ENCODE assay signal across 8 cellular contexts in genomic region chr19:44024900-44025216, GRCh38. TPM values are rescaled to one million over a fixed set of nuclear protein-coding genes. Genes with fewer than 3 reads are reported as not detected.
DNase-seq lines count a peak whose midpoint lies in the region; TF ChIP-seq lines count a peak whose summit lies in the region.

No MANE protein-coding gene starts in this region.

- peaks cover 39% of the 10 kb centered on the region for H3K36me3 Mint-ChIP-seq in chondrocyte (ENCODE audit: low read depth)

- peak overlapping the region; percentile 95 for H3K27ac Mint-ChIP-seq in chondrocyte (ENCODE audit: unreplicated experiment)

- H3K36me3 ChIP-seq in ACC112 (ENCODE audit: insufficient read depth, low read length) (peaks cover 20% of the 10 kb centered on the region), HUES48 (ENCODE audit: control insufficient read depth, insufficient read depth, low read length) (peaks cover 32% of the 10 kb centered on the region), muscle layer of duodenum (ENCODE audit: control insufficient read depth in 1 of 2, insufficient read depth in 2 of 2, low read length in 2 of 2) (peaks cover 18 to 34% of the 10 kb centered on the region in 2 donors)

- H3K9me3 ChIP-seq in HUES48 (ENCODE audit: control insufficient read depth, insufficient read depth, low read length), result no peaks in the 10 kb centered on the region
- H3K9me3 ChIP-seq in muscle layer of duodenum (ENCODE audit: control insufficient read depth in 1 of 2, low read length in 2 of 2), result peaks cover 9 to 28% of the 10 kb centered on the region in 2 donors

- in situ Hi-C loops in ACHN (cut with HindIII; ENCODE audit: low pct_ligation_motif_present, low pct_unique_long_range_greater_than_20kb, low sequenced_read_pairs), result no loop called here

- H3K4me1 ChIP-seq in ACC112 (ENCODE audit: control insufficient read depth, insufficient read depth, low read length, unreplicated experiment) (peaks cover 7% of the 10 kb centered on the region), HUES48 (ENCODE audit: control insufficient read depth, insufficient read depth, low read length) (0 out of 2 replicates have a peak, but pooled peaks cover 5% of the 10 kb centered on the region), muscle layer of duodenum (ENCODE audit: control insufficient read depth in 1 of 2, insufficient read depth in 2 of 2, low read length in 2 of 2) (peaks cover 0 to 7% of the 10 kb centered on the region in 2 donors)

- H3K27me3 ChIP-seq in ACC112 (ENCODE audit: insufficient read depth, low read length) (0 out of 2 replicates have a peak, but pooled peaks cover 4% of the 10 kb centered on the region), HUES48 (ENCODE audit: control insufficient read depth, insufficient read depth, low read length) (no peaks in the 10 kb centered on the region; the same call in 1 of the 2 replicates), muscle layer of duodenum (ENCODE audit: low read depth, low read length) (no peaks in the 10 kb centered on the region)

- H3K9me3 Mint-ChIP-seq in chondrocyte (ENCODE audit: low read depth), result peaks cover 40% of the 10 kb centered on the region

- no peak for DNase-seq in chondrocyte (ENCODE audit: low spot score)
- DNase-seq in ACHN, result no peak
- DNase-seq in islet precursor cell, result no peak
- no peak for DNase-seq in GM10266 (ENCODE audit: extremely low spot score)
- DNase-seq in LoVo (ENCODE audit: low spot score), result no peak

- peak overlapping the region; percentile 97 for H2AFZ ChIP-seq in ACC112 (ENCODE audit: low read length, unreplicated experiment)

- no peak overlapping the region for H3K27ac ChIP-seq in ACC112 (ENCODE audit: low read depth, low read length)
- H3K27ac ChIP-seq in HUES48 (ENCODE audit: low read depth, low read length), result no peak overlapping the region
- H3K27ac ChIP-seq in muscle layer of duodenum (ENCODE audit: low read length), result no peak overlapping the region

- no peaks in the 10 kb centered on the region for H3K79me2 ChIP-seq in ACC112 (ENCODE audit: control insufficient read depth, insufficient read depth, low read length, unreplicated experiment)

- H3K27me3 Mint-ChIP-seq in chondrocyte (ENCODE audit: low read depth), result peaks cover 16% of the 10 kb centered on the region

- peaks cover 19% of the 10 kb centered on the region for H3K4me1 Mint-ChIP-seq in chondrocyte (ENCODE audit: low read depth)

- peak overlapping the region; percentile 72; the same call in 1 of the 2 replicates for H3K9ac ChIP-seq in HUES48 (ENCODE audit: low read depth, low read length)

- TF ChIP-seq CTCF in chondrocyte (IDR thresholded peaks at IDR 0.05) (no peak), GM10266 (IDR thresholded peaks at IDR 0.05; ENCODE audit: control insufficient read depth, insufficient read depth, low read depth, missing control alignments) (no peak)

- peak overlapping the region; percentile 88 for H3K4me3 Mint-ChIP-seq in chondrocyte (ENCODE audit: unreplicated experiment)

- H3K4me3 ChIP-seq in ACC112 (ENCODE audit: low read depth, low read length) (peak overlapping the region; percentile 79), HUES48 (ENCODE audit: low read depth, low read length) (peak overlapping the region; percentile 91), muscle layer of duodenum (ENCODE audit: low read depth in 1 of 2, low read length in 2 of 2) (peak overlapping the region; percentile 84 to 94)

RNA-seq across cellular contexts. Expression of gene ZNF222, which starts 0.3 kb away (rescaled TPM):
- 5.8 to 8.5 TPM (median 6.3 TPM) in 3 replicates for total RNA-seq in chondrocyte

RNA-seq across cellular contexts. Expression of gene ZNF230, which starts 22.1 kb away (rescaled TPM):
- 2.2 to 3.9 TPM (median 3.3 TPM) in 3 replicates for total RNA-seq in chondrocyte

RNA-seq across cellular contexts. Expression of gene ZNF223, which starts 27.0 kb away (rescaled TPM):
- 2.5 to 6.5 TPM (median 5.2 TPM) in 3 replicates for total RNA-seq in chondrocyte

RNA-seq across cellular contexts. Expression of gene ZNF155, which starts 40.9 kb away (rescaled TPM):
- 6.6 to 9.9 TPM (median 9.3 TPM) in 3 replicates for total RNA-seq in chondrocyte

RNA-seq across cellular contexts. Expression of gene ZNF284, which starts 47.1 kb away (rescaled TPM):
- total RNA-seq in chondrocyte, result 3.2 to 4.3 TPM (median 4.1 TPM) in 3 replicates
